ENCODE assay signal across 8 cellular contexts in genomic region chr12:108731105-108731865, GRCh38. TPM values are rescaled to one million over a fixed set of nuclear protein-coding genes. Genes with fewer than 3 reads are reported as not detected.
A peak's percentile ranks its signal among the peaks of the same experiment; 100 is the strongest.
DNase-seq lines count a peak whose midpoint lies in the region; ATAC-seq and TF ChIP-seq lines count a peak whose summit lies in the region.

Gene CORO1C, minus strand, starts transcription at chr12:108731518. Its CDS starts 30,200 bp downstream, at chr12:108701318.

- peak; percentile 81 for TF ChIP-seq CTCF in kidney epithelial cell (IDR thresholded peaks at IDR 0.05; ENCODE audit: insufficient read depth, low read length, poor library complexity, severe bottlenecking)

- peak; percentile 96 for DNase-seq in AG20443 (ENCODE audit: low spot score)
- peak; percentile 92 for DNase-seq in NCI-H345 treated with DMSO at 0.1 percent for 48 hours (lab: John Stamatoyannopoulos, UW; ENCODE audit: unreplicated experiment)
- DNase-seq in activated CD4-positive, alpha-beta T cell treated with anti-CD3 and anti-CD28 coated beads for 1 hour = peak; percentile 91
- DNase-seq in cerebellum (ENCODE audit: low spot score) = peak; percentile 96
- DNase-seq in kidney epithelial cell (ENCODE audit: low read depth) = peak; percentile 68
- peak; percentile 92 to 94 for DNase-seq in stimulated activated CD4-positive, alpha-beta T cell treated with anti-CD3 and anti-CD28 coated beads, Interleukin-15, amount 100 ng/mL, for 48 hours (ENCODE audit: low read depth in 2 of 2)

- peak; percentile 62 for ATAC-seq in GM19025 (IDR thresholded peaks at IDR 0.05; ENCODE audit: low read depth, unreplicated experiment)
- peak; percentile 68 for ATAC-seq in HG03342 (IDR thresholded peaks at IDR 0.05; ENCODE audit: unreplicated experiment)

- no peaks in the 10 kb centered on the region for H3K36me3 ChIP-seq in kidney epithelial cell (ENCODE audit: control insufficient read depth, insufficient read depth, low read length)

- peak within 1 kb of the TSS; percentile 98 for H3K4me3 ChIP-seq in kidney epithelial cell (ENCODE audit: low read depth, low read length)

- H3K27me3 ChIP-seq in kidney epithelial cell (ENCODE audit: control insufficient read depth, insufficient read depth, low read length) = no peaks in the 10 kb centered on the region

RNA-seq across cellular contexts. Expression of gene CORO1C, which starts in this region (rescaled TPM):
- total RNA-seq in cerebellum (114 TPM), kidney epithelial cell (164 TPM in 2 replicates)

Comparison
In these comparisons a context has a peak if more than half of its experiments do, and no peak if none do; other contexts are left out.
1. Peak in every context shown above with its lines: DNase-seq, ATAC-seq and H3K4me3 ChIP-seq.